ENCODE assay signal across 8 cellular contexts in genomic region chr6:28982476-28983266, GRCh38. TPM values are rescaled to one million over a fixed set of nuclear protein-coding genes. Genes with fewer than 3 reads are reported as not detected.
DNase-seq lines count a peak whose midpoint lies in the region; ATAC-seq and TF ChIP-seq lines count a peak whose summit lies in the region.

No MANE protein-coding gene starts in this region.

- CTCF ChIA-PET in activated naive CD4-positive, alpha-beta T cell treated with anti-CD3 and anti-CD28 coated beads, Interleukin-2, amount 10 ng/mL, durations not matched to agents 7 days and 5 days (lab: Charles Lee) = interaction anchor here (3.0 kb wide), 1 partner anchor 33 kb away, joined by 20 read pairs; no protein-coding TSS in a partner anchor

- H3K27me3 ChIP-seq in heart right ventricle (peaks cover 0 to 11% (median 7%) of the 10 kb centered on the region in 7 donors), rectal smooth muscle tissue (ENCODE audit: control insufficient read depth, insufficient read depth, low read length) (no peaks in the 10 kb centered on the region)

- H3K4me3 ChIP-seq in heart right ventricle (peak overlapping the region in 9 of 10 donors; percentile 62 to 71 (median 66)), rectal smooth muscle tissue (ENCODE audit: low read length) (peak overlapping the region; percentile 92)

- H3K36me3 ChIP-seq in heart right ventricle = no peaks in the 10 kb centered on the region
- H3K36me3 ChIP-seq in rectal smooth muscle tissue (ENCODE audit: control insufficient read depth, insufficient read depth, low read length) = no peaks in the 10 kb centered on the region

- H3K27ac ChIP-seq in heart right ventricle (peak overlapping the region; percentile 21 to 76 (median 68)), rectal smooth muscle tissue (ENCODE audit: low read depth, low read length) (peak overlapping the region; percentile 83)

- H3K9me3 Mint-ChIP-seq in activated naive CD4-positive, alpha-beta T cell treated with anti-CD3 and anti-CD28 coated beads, Interleukin-2, amount 10 ng/mL, durations not matched to agents 7 days and 5 days = no peaks in the 10 kb centered on the region
- H3K9me3 Mint-ChIP-seq in activated T-helper 2 cell treated with anti-CD3 and anti-CD28 coated beads, Interferon-gamma antibody, Interleukin-2, Interleukin-4, amounts not matched to agents 10 μg/mL and 5 μg/mL and 100 μg/mL, durations not matched to agents 14 hours and 24 hours and 36 hours = no peaks in the 10 kb centered on the region

- H3K4me1 ChIP-seq in heart right ventricle (peaks cover 0 to 40% (median 6%) of the 10 kb centered on the region in 9 donors), rectal smooth muscle tissue (ENCODE audit: control insufficient read depth, insufficient read depth, low read length) (no peaks in the 10 kb centered on the region)

- H3K9ac ChIP-seq in rectal smooth muscle tissue (ENCODE audit: low read length) = no peak overlapping the region

- H3K27ac Mint-ChIP-seq in activated naive CD4-positive, alpha-beta T cell treated with anti-CD3 and anti-CD28 coated beads, Interleukin-2, amount 10 ng/mL, durations not matched to agents 7 days and 5 days = peak overlapping the region; percentile 66
- H3K27ac Mint-ChIP-seq in activated T-helper 2 cell treated with anti-CD3 and anti-CD28 coated beads, Interferon-gamma antibody, Interleukin-2, Interleukin-4, amounts not matched to agents 10 μg/mL and 5 μg/mL and 100 μg/mL, durations not matched to agents 14 hours and 24 hours and 36 hours = peak overlapping the region; percentile 28

- H3K4me3 Mint-ChIP-seq in activated naive CD4-positive, alpha-beta T cell treated with anti-CD3 and anti-CD28 coated beads, Interleukin-2, amount 10 ng/mL, durations not matched to agents 7 days and 5 days = peak overlapping the region; percentile 80
- peak overlapping the region; percentile 89 for H3K4me3 Mint-ChIP-seq in activated T-helper 2 cell treated with anti-CD3 and anti-CD28 coated beads, Interferon-gamma antibody, Interleukin-2, Interleukin-4, amounts not matched to agents 10 μg/mL and 5 μg/mL and 100 μg/mL, durations not matched to agents 14 hours and 24 hours and 36 hours (ENCODE audit: low read depth)

- peak; percentile 33 for DNase-seq in activated naive CD4-positive, alpha-beta T cell treated with anti-CD3 and anti-CD28 coated beads, Interleukin-2, amount 10 ng/mL, durations not matched to agents 7 days and 5 days
- no peak for DNase-seq in activated naive CD4-positive, alpha-beta T cell treated with Interleukin-2 at 50 U/mL for 16 hours
- DNase-seq in NCI-H446 treated with DMSO at 0.1 percent for 48 hours (lab: John Stamatoyannopoulos, UW) (peak; percentile 53), heart right ventricle (peak in 1 of 2 donors; percentile 7), ecto neural progenitor cell (ENCODE audit: low spot score) (no peak)
- no peak for DNase-seq in activated T-helper 2 cell treated with anti-CD3 and anti-CD28 coated beads, Interferon-gamma antibody, Interleukin-2, Interleukin-4, amounts not matched to agents 10 μg/mL and 5 μg/mL and 100 μg/mL, durations not matched to agents 14 hours and 24 hours and 36 hours (ENCODE audit: low spot score)
- DNase-seq in activated CD8-positive, alpha-beta memory T cell treated with anti-CD3 and anti-CD28 coated beads for 24 hours = no peak

- no peak for TF ChIP-seq CTCF in heart right ventricle (IDR thresholded peaks at IDR 0.05)

- H3K4me1 Mint-ChIP-seq in activated naive CD4-positive, alpha-beta T cell treated with anti-CD3 and anti-CD28 coated beads, Interleukin-2, amount 10 ng/mL, durations not matched to agents 7 days and 5 days = peaks cover 62% of the 10 kb centered on the region
- peaks cover 39% of the 10 kb centered on the region for H3K4me1 Mint-ChIP-seq in activated T-helper 2 cell treated with anti-CD3 and anti-CD28 coated beads, Interferon-gamma antibody, Interleukin-2, Interleukin-4, amounts not matched to agents 10 μg/mL and 5 μg/mL and 100 μg/mL, durations not matched to agents 14 hours and 24 hours and 36 hours (ENCODE audit: low read depth)

- peaks cover 0 to 1% (median 0%) of the 10 kb centered on the region in 11 donors for H3K9me3 ChIP-seq in heart right ventricle

- 16% methylated on average over 17 of the region's 17 CpGs for WGBS in heart right ventricle, 2 donors

- H3K36me3 Mint-ChIP-seq in activated naive CD4-positive, alpha-beta T cell treated with anti-CD3 and anti-CD28 coated beads, Interleukin-2, amount 10 ng/mL, durations not matched to agents 7 days and 5 days = peaks cover 4% of the 10 kb centered on the region
- H3K36me3 Mint-ChIP-seq in activated T-helper 2 cell treated with anti-CD3 and anti-CD28 coated beads, Interferon-gamma antibody, Interleukin-2, Interleukin-4, amounts not matched to agents 10 μg/mL and 5 μg/mL and 100 μg/mL, durations not matched to agents 14 hours and 24 hours and 36 hours (ENCODE audit: low read depth) = peaks cover 3% of the 10 kb centered on the region

- intact Hi-C loops in activated T-helper 2 cell treated with anti-CD3 and anti-CD28 coated beads, Interferon-gamma antibody, Interleukin-2, Interleukin-4, amounts not matched to agents 10 μg/mL and 5 μg/mL and 100 μg/mL, durations not matched to agents 14 hours and 24 hours and 36 hours (cut with micrococcal nuclease) = loop anchor here (1.0 to 10.0 kb wide), 5 partner anchors 34 to 1078 kb away; partner anchors contain the start of gene TRIM27
- intact Hi-C loops in heart right ventricle (cut with DNase I) = loop anchor here in 8 of 10 donors (1.0 to 10.0 kb wide), 11 partner anchors 35 to 1508 kb away; partner anchors contain the start of gene ZNF184 (in 1 of the 8)

- ATAC-seq in heart right ventricle = peak in 6 of 8 donors; percentile 21 to 41 (median 35)

- H3K27me3 Mint-ChIP-seq in activated naive CD4-positive, alpha-beta T cell treated with anti-CD3 and anti-CD28 coated beads, Interleukin-2, amount 10 ng/mL, durations not matched to agents 7 days and 5 days = peaks cover 67% of the 10 kb centered on the region
- peaks cover 37% of the 10 kb centered on the region for H3K27me3 Mint-ChIP-seq in activated T-helper 2 cell treated with anti-CD3 and anti-CD28 coated beads, Interferon-gamma antibody, Interleukin-2, Interleukin-4, amounts not matched to agents 10 μg/mL and 5 μg/mL and 100 μg/mL, durations not matched to agents 14 hours and 24 hours and 36 hours (ENCODE audit: low read depth)

RNA-seq across cellular contexts. Expression of gene ZNF311, which starts 22.4 kb away (rescaled TPM):
- 0.59 and 0.87 TPM in 2 replicates for total RNA-seq in activated T-helper 2 cell treated with anti-CD3 and anti-CD28 coated beads, Interferon-gamma antibody, Interleukin-2, Interleukin-4, amounts not matched to agents 10 μg/mL and 5 μg/mL and 100 μg/mL, durations not matched to agents 14 hours and 24 hours and 36 hours
- under 1 TPM; 0.08 to 0.39 (median 0.22) TPM for total RNA-seq in heart right ventricle
- polyA plus RNA-seq in heart right ventricle = under 1 TPM; 0.25 to 0.66 TPM

RNA-seq across cellular contexts. Expression of gene TRIM27, which starts 58.9 kb away (rescaled TPM):
- 64.4 and 69.6 TPM in 2 replicates for total RNA-seq in activated T-helper 2 cell treated with anti-CD3 and anti-CD28 coated beads, Interferon-gamma antibody, Interleukin-2, Interleukin-4, amounts not matched to agents 10 μg/mL and 5 μg/mL and 100 μg/mL, durations not matched to agents 14 hours and 24 hours and 36 hours
- 10 to 100 TPM; 14.7 to 23.1 (median 17.6) TPM for total RNA-seq in heart right ventricle
- polyA plus RNA-seq in heart right ventricle = 10 to 100 TPM; 21.0 to 26.2 TPM

Comparison
In these comparisons a context has a peak if more than half of its experiments do, and no peak if none do; other contexts are left out.
1. DNase-seq: peak in activated naive CD4-positive, alpha-beta T cell treated with anti-CD3 and anti-CD28 coated beads, Interleukin-2, amount 10 ng/mL, durations not matched to agents 7 days and 5 days (single experiment) and NCI-H446 treated with DMSO at 0.1 percent for 48 hours (single experiment); none in activated naive CD4-positive, alpha-beta T cell treated with Interleukin-2 at 50 U/mL for 16 hours (single experiment), activated T-helper 2 cell treated with anti-CD3 and anti-CD28 coated beads, Interferon-gamma antibody, Interleukin-2, Interleukin-4, amounts not matched to agents 10 μg/mL and 5 μg/mL and 100 μg/mL, durations not matched to agents 14 hours and 24 hours and 36 hours (single experiment), activated CD8-positive, alpha-beta memory T cell treated with anti-CD3 and anti-CD28 coated beads for 24 hours (single experiment) and ecto neural progenitor cell (single experiment).